1 cellular context compared by ENCODE assay signal in genomic region chr6:133752129-133752528, GRCh38.
TF ChIP-seq lines count a peak whose summit lies in the region.

No MANE protein-coding gene starts in this region.

TF ChIP-seq in SK-N-SH treated with all-trans-retinoic acid at 6 μM for 48 hours, 23 proteins besides CTCF, POLR2A, EP300 and RAD21 (continued from another document):
- TF ChIP-seq SNAI2 (CRISPR knock-in tag; IDR thresholded peaks at IDR 0.05) = no peak
- TF ChIP-seq ZFP3 (CRISPR knock-in tag; IDR thresholded peaks at IDR 0.05) = no peak
- no peak for TF ChIP-seq PPARA (CRISPR knock-in tag; IDR thresholded peaks at IDR 0.05; ENCODE audit: borderline replicate concordance)
